In genomic region chr1:35202048-35202719, GRCh38 we compare ENCODE assay signal across 8 cellular contexts. TPM values are rescaled to one million over a fixed set of nuclear protein-coding genes. Genes with fewer than 3 reads are reported as not detected.
DNase-seq lines count a peak whose midpoint lies in the region; ATAC-seq and TF ChIP-seq lines count a peak whose summit lies in the region.

No MANE protein-coding gene starts in this region.

- H3K9ac ChIP-seq in Loucy (ENCODE audit: low read depth, low read length, poor library complexity, severe bottlenecking) = peak overlapping the region; percentile 57
- no peak overlapping the region for H3K9ac ChIP-seq in neuronal stem cell (ENCODE audit: low read depth, low read length, poor library complexity)

- H3K9me3 ChIP-seq in Loucy (ENCODE audit: insufficient read depth, low read depth, low read length) (no peaks in the 10 kb centered on the region), neuronal stem cell (replicated peaks in 1 of 2; ENCODE audit: control insufficient read depth in 2 of 2, insufficient read depth in 1 of 2, low read depth in 1 of 2, low read length in 2 of 2) (no peaks in the 10 kb centered on the region), suprapubic skin (no peaks in the 10 kb centered on the region)

- no peaks in the 10 kb centered on the region for H3K27me3 ChIP-seq in BJ (ENCODE audit: control insufficient read depth, insufficient read depth, low read length)
- H3K27me3 ChIP-seq in Loucy (ENCODE audit: insufficient read depth, low read length, poor library complexity, severe bottlenecking) = no peaks in the 10 kb centered on the region
- no peaks in the 10 kb centered on the region for H3K27me3 ChIP-seq in neuronal stem cell (ENCODE audit: control insufficient read depth in 3 of 3, insufficient read depth in 3 of 3, low read depth in 1 of 3, low read length in 3 of 3)
- no peaks in the 10 kb centered on the region for H3K27me3 ChIP-seq in suprapubic skin

- H3K9me2 ChIP-seq in Loucy (replicated peaks; ENCODE audit: low read depth, low read length) = no peaks in the 10 kb centered on the region

- H4K8ac ChIP-seq in neuronal stem cell (ENCODE audit: low read depth, low read length) = no peak overlapping the region

- H3F3A ChIP-seq in Loucy (ENCODE audit: low read depth) = no peaks in the 10 kb centered on the region

- peak overlapping the region; percentile 60 for H3K4me2 ChIP-seq in Loucy (ENCODE audit: low read depth, low read length, poor library complexity, severe bottlenecking)
- no peak overlapping the region for H3K4me2 ChIP-seq in neuronal stem cell (ENCODE audit: insufficient read depth, low read length, poor library complexity, severe bottlenecking)

- no peak overlapping the region for H3K27ac Mint-ChIP-seq in activated T-helper 17 cell treated with anti-CD3 and anti-CD28 coated beads, Interleukin-2, amount 50 U/mL, for 72 hours

- TF ChIP-seq POLR2A in suprapubic skin (IDR thresholded peaks at IDR 0.05) = no peak

- no peak for DNase-seq in BJ (ENCODE audit: low read depth)
- peak; percentile 78 for DNase-seq in RPMI7951 (ENCODE audit: low read depth)
- peak; percentile 70 to 90 for DNase-seq in foreskin fibroblast
- DNase-seq in neuronal stem cell (ENCODE audit: low spot score) = peak; percentile 69
- no peak for DNase-seq in suprapubic skin (ENCODE audit: low spot score in 2 of 2)

- no peak for TF ChIP-seq EP300 in suprapubic skin (IDR thresholded peaks at IDR 0.05)

- no peak overlapping the region for H2BK120ac ChIP-seq in neuronal stem cell (ENCODE audit: low read depth, low read length)

- no peak overlapping the region for H3K23ac ChIP-seq in neuronal stem cell (ENCODE audit: low read depth, low read length, poor library complexity)

- H2BK12ac ChIP-seq in neuronal stem cell (ENCODE audit: low read length) = no peak overlapping the region

- no peak overlapping the region for H3K4me3 Mint-ChIP-seq in activated T-helper 17 cell treated with anti-CD3 and anti-CD28 coated beads, Interleukin-2, amount 50 U/mL, for 72 hours

- no peak overlapping the region for H3K4ac ChIP-seq in neuronal stem cell (ENCODE audit: low read length)

- no peak overlapping the region for H3K4me3 ChIP-seq in BJ (ENCODE audit: low read depth, low read length)
- H3K4me3 ChIP-seq in Loucy (ENCODE audit: low read length, poor library complexity, severe bottlenecking) = peak overlapping the region; percentile 51
- H3K4me3 ChIP-seq in foreskin fibroblast (ENCODE audit: low read depth in 1 of 2, low read length in 2 of 2) = no peak overlapping the region
- no peak overlapping the region for H3K4me3 ChIP-seq in neuronal stem cell (ENCODE audit: low read length in 2 of 2)
- no peak overlapping the region for H3K4me3 ChIP-seq in suprapubic skin

- H2BK5ac ChIP-seq in neuronal stem cell (ENCODE audit: low read length) = no peak overlapping the region

- H2BK15ac ChIP-seq in neuronal stem cell (ENCODE audit: low read length) = no peak overlapping the region

- CTCF ChIA-PET in BJ (lab: Yijun Ruan, JAX) = interaction anchor here (0.6 to 2.3 kb wide), 30 partner anchors 8 to 899 kb away, joined by 3 to 21 read pairs (median 3); partner anchors contain the start of gene ZMYM4

- H3K18ac ChIP-seq in neuronal stem cell (ENCODE audit: low read length) = no peak overlapping the region

- H3K79me1 ChIP-seq in neuronal stem cell (ENCODE audit: low read depth, low read length) = no peaks in the 10 kb centered on the region

- no peaks in the 10 kb centered on the region for H3K36me3 Mint-ChIP-seq in activated T-helper 17 cell treated with anti-CD3 and anti-CD28 coated beads, Interleukin-2, amount 50 U/mL, for 72 hours (ENCODE audit: low read depth)

- H2AK5ac ChIP-seq in neuronal stem cell (ENCODE audit: low read depth, low read length) = no peak overlapping the region

- no peaks in the 10 kb centered on the region for H3K79me2 ChIP-seq in Loucy (ENCODE audit: insufficient read depth, low read length)

- H3K27me3 Mint-ChIP-seq in activated T-helper 17 cell treated with anti-CD3 and anti-CD28 coated beads, Interleukin-2, amount 50 U/mL, for 72 hours = no peaks in the 10 kb centered on the region

- H2AFZ ChIP-seq in Loucy (ENCODE audit: low read length) (peak overlapping the region; percentile 84), neuronal stem cell (ENCODE audit: low read length) (peak overlapping the region; percentile 81)

- no peak overlapping the region for H3K14ac ChIP-seq in neuronal stem cell (ENCODE audit: low read length)

- H4K91ac ChIP-seq in neuronal stem cell (ENCODE audit: low read depth, low read length, poor library complexity) = no peak overlapping the region

- no peaks in the 10 kb centered on the region for H3K4me1 Mint-ChIP-seq in activated T-helper 17 cell treated with anti-CD3 and anti-CD28 coated beads, Interleukin-2, amount 50 U/mL, for 72 hours

- no peaks in the 10 kb centered on the region for H3K9me3 Mint-ChIP-seq in activated T-helper 17 cell treated with anti-CD3 and anti-CD28 coated beads, Interleukin-2, amount 50 U/mL, for 72 hours

- H3K36me3 ChIP-seq in BJ (ENCODE audit: control insufficient read depth, insufficient read depth, low read length) (no peaks in the 10 kb centered on the region), Loucy (ENCODE audit: insufficient read depth, low read length) (no peaks in the 10 kb centered on the region), neuronal stem cell (replicated peaks in 1 of 2; ENCODE audit: control insufficient read depth in 2 of 2, insufficient read depth in 2 of 2, low read length in 2 of 2) (no peaks in the 10 kb centered on the region), suprapubic skin (no peaks in the 10 kb centered on the region)

- no peaks in the 10 kb centered on the region for H4K20me1 ChIP-seq in Loucy (ENCODE audit: insufficient read depth, low read length, poor library complexity, severe bottlenecking)

- POLR2A ChIA-PET in BJ (lab: Charles Lee) = interaction anchor here (0.6 kb wide), 1 partner anchor 110 kb away, joined by 3 read pairs; no protein-coding TSS in a partner anchor

- peak; percentile 92 for TF ChIP-seq CTCF in BJ (IDR thresholded peaks at IDR 0.05; ENCODE audit: insufficient read depth, low read depth, low read length)
- peak; percentile 92 for TF ChIP-seq CTCF in Loucy (conservative IDR thresholded peaks at IDR 0.05; ENCODE audit: low read length)
- TF ChIP-seq CTCF in foreskin fibroblast (IDR thresholded peaks at IDR 0.05; ENCODE audit: low read depth, low read length) = peak; percentile 93
- TF ChIP-seq CTCF in suprapubic skin (IDR thresholded peaks at IDR 0.05) = peak; percentile 65 to 85

- no CpG with 5 or more reads among the region's 6 CpGs for WGBS in neuronal stem cell (ENCODE audit: extremely low coverage in 2 of 2, insufficient read length in 2 of 2, insufficient replicate concordance in 1 of 2), 2 donors
- 27% methylated on average over 6 of the region's 6 CpGs for WGBS in suprapubic skin

- H3K27ac ChIP-seq in neuronal stem cell (replicated peaks; ENCODE audit: low read length) = no peak overlapping the region
- no peak overlapping the region for H3K27ac ChIP-seq in suprapubic skin

- peak; percentile 52 for ATAC-seq in GM19468 (IDR thresholded peaks at IDR 0.05; ENCODE audit: extremely low read depth, unreplicated experiment)
- peak; percentile 99 for ATAC-seq in activated T-helper 17 cell treated with anti-CD3 and anti-CD28 coated beads, Interleukin-2, amount 50 U/mL, for 72 hours (replicated peaks)

- H3K4me1 ChIP-seq in Loucy (ENCODE audit: insufficient read depth, low read length, poor library complexity, severe bottlenecking) (peaks cover 11% of the 10 kb centered on the region), neuronal stem cell (ENCODE audit: control insufficient read depth in 2 of 2, insufficient read depth in 1 of 2, low read depth in 1 of 2, low read length in 2 of 2) (peaks cover 0 to 2% of the 10 kb centered on the region in 2 donors), suprapubic skin (peaks cover 4% of the 10 kb centered on the region)

RNA-seq across cellular contexts. Expression of gene SFPQ, which starts 9.2 kb away (rescaled TPM):
- 27.3 and 53.3 TPM in 2 replicates for polyA plus RNA-seq in BJ (2011; rRNA removed)
- 22.9 and 28.4 TPM in 2 replicates for polyA minus RNA-seq in BJ (2011; rRNA and poly(A)+ RNA removed)
- 125 and 141 TPM in 2 replicates for total RNA-seq in RPMI7951 (2014; rRNA removed; shearing (Covaris generic))
- total RNA-seq in activated T-helper 17 cell treated with anti-CD3 and anti-CD28 coated beads, Interleukin-2, amount 50 U/mL, for 72 hours = 100 to 1,000 TPM; 228 to 318 TPM
- polyA plus RNA-seq in neuronal stem cell (2013, experiment 1 of 2) = 238 TPM
- polyA plus RNA-seq in neuronal stem cell (2013, experiment 2 of 2) = 240 TPM
- 100 to 1,000 TPM; 136 to 365 (median 191) TPM for total RNA-seq in suprapubic skin

Comparison
In these comparisons a context has a peak if more than half of its experiments do, and no peak if none do; other contexts are left out.
1. DNase-seq: peak in RPMI7951 (single experiment), foreskin fibroblast (2 of 2) and neuronal stem cell (single experiment); none in BJ (single experiment) and suprapubic skin (0 of 2).
2. Peak in every context shown above with its lines, with median percentiles within 50 percentile points of each other: CTCF ChIP-seq.